In genomic region chr3:42159706-42160472, GRCh38 we compare ENCODE assay signal across 8 cellular contexts.
DNase-seq lines count a peak whose midpoint lies in the region; TF ChIP-seq lines count a peak whose summit lies in the region.

No MANE protein-coding gene starts in this region.

- H3K4me1 Mint-ChIP-seq in activated naive CD8-positive, alpha-beta T cell (ENCODE audit: low read depth): peaks cover 48% of the 10 kb centered on the region

- H3K9me3 ChIP-seq in HAP-1: no peaks in the 10 kb centered on the region
- no peaks in the 10 kb centered on the region for H3K9me3 ChIP-seq in iPS-15b (ENCODE audit: control insufficient read depth, insufficient read depth, low read length)

- peak; percentile 79 for DNase-seq in GM12865 (ENCODE audit: low read depth)
- DNase-seq in HAP-1 (ENCODE audit: low spot score in 2 of 2): peak in 1 of 2 experiments; percentile 76
- DNase-seq in NCI-H510A (lab: John Stamatoyannopoulos, UW): peak; percentile 78
- DNase-seq in stimulated activated CD4-positive, alpha-beta T cell treated with anti-CD3 and anti-CD28 coated beads, Interleukin-2, amount 100 ng/mL, for 24 hours: peak; percentile 20 to 21
- no peak for DNase-seq in HK-2 (ENCODE audit: unreplicated experiment)
- DNase-seq in HuH-7.5 (ENCODE audit: low spot score): no peak

- TF ChIP-seq CTCF in GM12865 (IDR thresholded peaks at IDR 0.05; ENCODE audit: insufficient read depth, low read depth, low read length, missing control alignments): no peak

- H3K36me3 Mint-ChIP-seq in activated naive CD8-positive, alpha-beta T cell: peaks cover under 1% of the 10 kb centered on the region

- no peaks in the 10 kb centered on the region for H3K27me3 Mint-ChIP-seq in activated naive CD8-positive, alpha-beta T cell

- H3K27ac Mint-ChIP-seq in activated naive CD8-positive, alpha-beta T cell: peak overlapping the region; percentile 58

- H3K4me3 ChIP-seq in GM12865 (ENCODE audit: low read depth, low read length): peak overlapping the region; percentile 0
- peak overlapping the region; percentile 4; the same call in 1 of the 2 replicates for H3K4me3 ChIP-seq in HAP-1
- H3K4me3 ChIP-seq in iPS-15b (ENCODE audit: low read depth, low read length): peak overlapping the region; percentile 65

- peak overlapping the region; percentile 69 for H3K4me3 Mint-ChIP-seq in activated naive CD8-positive, alpha-beta T cell

- peak overlapping the region; percentile 67 for H3K9ac ChIP-seq in iPS-15b (ENCODE audit: low read depth, low read length)

- H3K27me3 ChIP-seq in HAP-1 (ENCODE audit: low read depth): no peaks in the 10 kb centered on the region
- no peaks in the 10 kb centered on the region for H3K27me3 ChIP-seq in iPS-15b (ENCODE audit: control insufficient read depth, insufficient read depth, low read length)

- H3K36me3 ChIP-seq in HAP-1 (replicated peaks): no peaks in the 10 kb centered on the region
- no peaks in the 10 kb centered on the region for H3K36me3 ChIP-seq in iPS-15b (ENCODE audit: control insufficient read depth, insufficient read depth, low read length)

- no peaks in the 10 kb centered on the region for H3K9me3 Mint-ChIP-seq in activated naive CD8-positive, alpha-beta T cell (ENCODE audit: low read depth)

- in situ Hi-C loops in HAP-1 (cut with MboI; ENCODE audit: low sequenced_read_pairs): no loop called here

- 0 out of 2 replicates have a peak, but pooled peaks cover 6% of the 10 kb centered on the region for H3K4me1 ChIP-seq in HAP-1
- H3K4me1 ChIP-seq in iPS-15b (ENCODE audit: control insufficient read depth, insufficient read depth, low read length): peaks cover 8% of the 10 kb centered on the region

Comparison
In these comparisons a context has a peak if more than half of its experiments do, and no peak if none do; other contexts are left out.
1. DNase-seq: peak in GM12865 (single experiment), NCI-H510A (single experiment) and stimulated activated CD4-positive, alpha-beta T cell treated with anti-CD3 and anti-CD28 coated beads, Interleukin-2, amount 100 ng/mL, for 24 hours (2 of 2); none in HK-2 (single experiment) and HuH-7.5 (single experiment).
2. H3K4me3 ChIP-seq: peak in every context shown above with its lines; median percentile 65 in iPS-15b; 4 in HAP-1; 0 in GM12865.